Comparison of ENCODE assay signal across 1 cellular context in genomic region chr7:87926581-87927461, GRCh38.
A peak's percentile ranks its signal among the peaks of the same experiment; 100 is the strongest.
TF ChIP-seq lines count a peak whose summit lies in the region.

No MANE protein-coding gene starts in this region.

TF ChIP-seq in HepG2, 621 proteins besides CTCF, POLR2A, EP300 and RAD21:
- TF ChIP-seq NKX3-1 (CRISPR knock-in tag; IDR thresholded peaks at IDR 0.05): no peak
- 0 out of 2 replicates have a peak, but pooled peaks have one; percentile 16 for TF ChIP-seq ZBTB7B (CRISPR knock-in tag; IDR thresholded peaks at IDR 0.05)
- TF ChIP-seq RBM22 (optimal IDR thresholded peaks at IDR 0.05; ENCODE audit: low read length): no peak
- no peak for TF ChIP-seq ZSCAN21 (CRISPR knock-in tag; IDR thresholded peaks at IDR 0.05; ENCODE audit: borderline replicate concordance)
- no peak for TF ChIP-seq SIX4 (CRISPR knock-in tag; IDR thresholded peaks at IDR 0.05)
- TF ChIP-seq HNRNPK (IDR thresholded peaks at IDR 0.05; ENCODE audit: low read depth, low read length, poor library complexity, severe bottlenecking): no peak
- TF ChIP-seq GZF1 (CRISPR knock-in tag; IDR thresholded peaks at IDR 0.05): no peak
- TF ChIP-seq HNF4A (CRISPR knock-in tag; IDR thresholded peaks at IDR 0.05): peak; percentile 67
- no peak for TF ChIP-seq SP140L (CRISPR knock-in tag; IDR thresholded peaks at IDR 0.05; ENCODE audit: borderline replicate concordance)
- TF ChIP-seq ZNF264 (CRISPR knock-in tag; IDR thresholded peaks at IDR 0.05): no peak
- no peak for TF ChIP-seq TCF7 (IDR thresholded peaks at IDR 0.05; ENCODE audit: low read depth)
- no peak for TF ChIP-seq ZNF850 (CRISPR knock-in tag; conservative IDR thresholded peaks at IDR 0.05)
- TF ChIP-seq RXRB (CRISPR knock-in tag; IDR thresholded peaks at IDR 0.05; ENCODE audit: borderline replicate concordance): no peak
- no peak for TF ChIP-seq ZNF773 (CRISPR knock-in tag; IDR thresholded peaks at IDR 0.05; ENCODE audit: borderline replicate concordance)
- TF ChIP-seq IKZF4 (CRISPR knock-in tag; IDR thresholded peaks at IDR 0.05; ENCODE audit: borderline replicate concordance, low read depth, not compliant biosample characterization): no peak
- TF ChIP-seq GATA4 (IDR thresholded peaks at IDR 0.05; ENCODE audit: borderline replicate concordance, low read depth): no peak
- TF ChIP-seq TRAFD1 (CRISPR knock-in tag; IDR thresholded peaks at IDR 0.05; ENCODE audit: borderline replicate concordance): no peak
- TF ChIP-seq GABPB1 (CRISPR knock-in tag; IDR thresholded peaks at IDR 0.05): no peak
- no peak for TF ChIP-seq ATF1 (CRISPR knock-in tag; IDR thresholded peaks at IDR 0.05)
- no peak for TF ChIP-seq ZNF205 (CRISPR knock-in tag; IDR thresholded peaks at IDR 0.05)
- TF ChIP-seq ONECUT2 (CRISPR knock-in tag; IDR thresholded peaks at IDR 0.05): no peak
- TF ChIP-seq, protein P1, sequence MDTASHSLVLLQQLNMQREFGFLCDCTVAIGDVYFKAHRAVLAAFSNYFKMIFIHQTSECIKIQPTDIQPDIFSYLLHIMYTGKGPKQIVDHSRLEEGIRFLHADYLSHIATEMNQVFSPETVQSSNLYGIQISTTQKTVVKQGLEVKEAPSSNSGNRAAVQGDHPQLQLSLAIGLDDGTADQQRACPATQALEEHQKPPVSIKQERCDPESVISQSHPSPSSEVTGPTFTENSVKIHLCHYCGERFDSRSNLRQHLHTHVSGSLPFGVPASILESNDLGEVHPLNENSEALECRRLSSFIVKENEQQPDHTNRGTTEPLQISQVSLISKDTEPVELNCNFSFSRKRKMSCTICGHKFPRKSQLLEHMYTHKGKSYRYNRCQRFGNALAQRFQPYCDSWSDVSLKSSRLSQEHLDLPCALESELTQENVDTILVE (CRISPR knock-in tag; IDR thresholded peaks at IDR 0.05): no peak
- TF ChIP-seq FOXC1 (CRISPR knock-in tag; IDR thresholded peaks at IDR 0.05; ENCODE audit: borderline replicate concordance): peak; percentile 23; the same call in 1 of the 2 replicates
- no peak for TF ChIP-seq ZBTB42 (CRISPR knock-in tag; IDR thresholded peaks at IDR 0.05)
- no peak for TF ChIP-seq KDM3A (CRISPR knock-in tag; IDR thresholded peaks at IDR 0.05; ENCODE audit: low read depth)
- no peak for TF ChIP-seq SP2 (CRISPR knock-in tag; IDR thresholded peaks at IDR 0.05)
- TF ChIP-seq, protein P2, sequence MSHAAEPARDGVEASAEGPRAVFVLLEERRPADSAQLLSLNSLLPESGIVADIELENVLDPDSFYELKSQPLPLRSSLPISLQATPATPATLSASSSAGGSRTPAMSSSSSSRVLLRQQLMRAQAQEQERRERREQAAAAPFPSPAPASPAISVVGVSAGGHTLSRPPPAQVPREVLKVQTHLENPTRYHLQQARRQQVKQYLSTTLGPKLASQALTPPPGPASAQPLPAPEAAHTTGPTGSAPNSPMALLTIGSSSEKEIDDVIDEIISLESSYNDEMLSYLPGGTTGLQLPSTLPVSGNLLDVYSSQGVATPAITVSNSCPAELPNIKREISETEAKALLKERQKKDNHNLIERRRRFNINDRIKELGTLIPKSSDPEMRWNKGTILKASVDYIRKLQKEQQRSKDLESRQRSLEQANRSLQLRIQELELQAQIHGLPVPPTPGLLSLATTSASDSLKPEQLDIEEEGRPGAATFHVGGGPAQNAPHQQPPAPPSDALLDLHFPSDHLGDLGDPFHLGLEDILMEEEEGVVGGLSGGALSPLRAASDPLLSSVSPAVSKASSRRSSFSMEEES (CRISPR knock-in tag; IDR thresholded peaks at IDR 0.05): no peak
- no peak for TF ChIP-seq ASH2L (IDR thresholded peaks at IDR 0.05; ENCODE audit: insufficient read length, low read depth, low read length)
- TF ChIP-seq, protein P3, sequence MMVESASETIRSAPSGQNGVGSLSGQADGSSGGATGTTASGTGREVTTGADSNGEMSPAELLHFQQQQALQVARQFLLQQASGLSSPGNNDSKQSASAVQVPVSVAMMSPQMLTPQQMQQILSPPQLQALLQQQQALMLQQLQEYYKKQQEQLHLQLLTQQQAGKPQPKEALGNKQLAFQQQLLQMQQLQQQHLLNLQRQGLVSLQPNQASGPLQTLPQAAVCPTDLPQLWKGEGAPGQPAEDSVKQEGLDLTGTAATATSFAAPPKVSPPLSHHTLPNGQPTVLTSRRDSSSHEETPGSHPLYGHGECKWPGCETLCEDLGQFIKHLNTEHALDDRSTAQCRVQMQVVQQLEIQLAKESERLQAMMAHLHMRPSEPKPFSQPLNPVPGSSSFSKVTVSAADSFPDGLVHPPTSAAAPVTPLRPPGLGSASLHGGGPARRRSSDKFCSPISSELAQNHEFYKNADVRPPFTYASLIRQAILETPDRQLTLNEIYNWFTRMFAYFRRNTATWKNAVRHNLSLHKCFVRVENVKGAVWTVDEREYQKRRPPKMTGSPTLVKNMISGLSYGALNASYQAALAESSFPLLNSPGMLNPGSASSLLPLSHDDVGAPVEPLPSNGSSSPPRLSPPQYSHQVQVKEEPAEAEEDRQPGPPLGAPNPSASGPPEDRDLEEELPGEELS (CRISPR knock-in tag; IDR thresholded peaks at IDR 0.05): 0 out of 2 replicates have a peak, but pooled peaks have one; percentile 30
- TF ChIP-seq IRX3 (CRISPR knock-in tag; IDR thresholded peaks at IDR 0.05; ENCODE audit: borderline replicate concordance, low read depth): no peak
- peak; percentile 42; the same call in 1 of the 2 replicates for TF ChIP-seq ZNF891 (CRISPR knock-in tag; IDR thresholded peaks at IDR 0.05)
- no peak for TF ChIP-seq ZNF468 (CRISPR knock-in tag; IDR thresholded peaks at IDR 0.05)
- TF ChIP-seq ZNF776 (CRISPR knock-in tag; IDR thresholded peaks at IDR 0.05): no peak
- no peak for TF ChIP-seq SOX13 (IDR thresholded peaks at IDR 0.05)
- no peak for TF ChIP-seq SOX13 (CRISPR knock-in tag; conservative IDR thresholded peaks at IDR 0.05 in 1 of 2, IDR thresholded peaks at IDR 0.05 in 1 of 2)
- no peak for TF ChIP-seq NAIF1 (CRISPR knock-in tag; IDR thresholded peaks at IDR 0.05; ENCODE audit: borderline replicate concordance)
- peak; percentile 76 for TF ChIP-seq ZNF501 (CRISPR knock-in tag; IDR thresholded peaks at IDR 0.05)
- peak; percentile 65 for TF ChIP-seq ZMYM4 (CRISPR knock-in tag; IDR thresholded peaks at IDR 0.05)
- no peak for TF ChIP-seq NR2F6 (IDR thresholded peaks at IDR 0.05)
- TF ChIP-seq NR2F6 (CRISPR knock-in tag; IDR thresholded peaks at IDR 0.05): 0 out of 2 replicates have a peak, but pooled peaks have one; percentile 25
- TF ChIP-seq ZNF777 (CRISPR knock-in tag; IDR thresholded peaks at IDR 0.05): 0 out of 2 replicates have a peak, but pooled peaks have one; percentile 24
- TF ChIP-seq NFE2L2 (IDR thresholded peaks at IDR 0.05; ENCODE audit: low read length): 0 out of 2 replicates have a peak, but pooled peaks have one; percentile 17
- no peak for TF ChIP-seq SSRP1 (CRISPR knock-in tag; IDR thresholded peaks at IDR 0.05)
- TF ChIP-seq ZFP36 (IDR thresholded peaks at IDR 0.05; ENCODE audit: borderline replicate concordance, low read depth, low read length, partially characterized antibody): no peak
- no peak for TF ChIP-seq ZBTB38 (CRISPR knock-in tag; IDR thresholded peaks at IDR 0.05)
- TF ChIP-seq ZNF562 (CRISPR knock-in tag; IDR thresholded peaks at IDR 0.05; ENCODE audit: borderline replicate concordance): no peak
- TF ChIP-seq EHMT2 (IDR thresholded peaks at IDR 0.05; ENCODE audit: borderline replicate concordance, low read depth, low read length): no peak
- no peak for TF ChIP-seq ZNF460 (CRISPR knock-in tag; IDR thresholded peaks at IDR 0.05; ENCODE audit: borderline replicate concordance)
- no peak for TF ChIP-seq CHCHD3 (CRISPR knock-in tag; IDR thresholded peaks at IDR 0.05)
- no peak for TF ChIP-seq ERF (CRISPR knock-in tag; IDR thresholded peaks at IDR 0.05)
- no peak for TF ChIP-seq PAWR (CRISPR knock-in tag; IDR thresholded peaks at IDR 0.05; ENCODE audit: borderline replicate concordance)
- TF ChIP-seq PHF21A (CRISPR knock-in tag; IDR thresholded peaks at IDR 0.05): 0 out of 2 replicates have a peak, but pooled peaks have one; percentile 43
- TF ChIP-seq HDAC1 (CRISPR knock-in tag; IDR thresholded peaks at IDR 0.05): peak; percentile 52
- TF ChIP-seq PHB2 (IDR thresholded peaks at IDR 0.05; ENCODE audit: partially characterized antibody): no peak
- 0 out of 2 replicates have a peak, but pooled peaks have one; percentile 14 for TF ChIP-seq HNF4G (IDR thresholded peaks at IDR 0.05; ENCODE audit: borderline replicate concordance, low read depth, low read length)
- peak; percentile 43; the same call in 1 of the 2 replicates for TF ChIP-seq HNF4G (CRISPR knock-in tag; IDR thresholded peaks at IDR 0.05; ENCODE audit: borderline replicate concordance, low read depth)
- peak; percentile 39 for TF ChIP-seq STAG1 (CRISPR knock-in tag; IDR thresholded peaks at IDR 0.05)
- TF ChIP-seq, protein P4, sequence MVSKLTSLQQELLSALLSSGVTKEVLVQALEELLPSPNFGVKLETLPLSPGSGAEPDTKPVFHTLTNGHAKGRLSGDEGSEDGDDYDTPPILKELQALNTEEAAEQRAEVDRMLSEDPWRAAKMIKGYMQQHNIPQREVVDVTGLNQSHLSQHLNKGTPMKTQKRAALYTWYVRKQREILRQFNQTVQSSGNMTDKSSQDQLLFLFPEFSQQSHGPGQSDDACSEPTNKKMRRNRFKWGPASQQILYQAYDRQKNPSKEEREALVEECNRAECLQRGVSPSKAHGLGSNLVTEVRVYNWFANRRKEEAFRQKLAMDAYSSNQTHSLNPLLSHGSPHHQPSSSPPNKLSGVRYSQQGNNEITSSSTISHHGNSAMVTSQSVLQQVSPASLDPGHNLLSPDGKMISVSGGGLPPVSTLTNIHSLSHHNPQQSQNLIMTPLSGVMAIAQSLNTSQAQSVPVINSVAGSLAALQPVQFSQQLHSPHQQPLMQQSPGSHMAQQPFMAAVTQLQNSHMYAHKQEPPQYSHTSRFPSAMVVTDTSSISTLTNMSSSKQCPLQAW (CRISPR knock-in tag; IDR thresholded peaks at IDR 0.05): 0 out of 2 replicates have a peak, but pooled peaks have one; percentile 28
- no peak for TF ChIP-seq PPARG (CRISPR knock-in tag; conservative IDR thresholded peaks at IDR 0.05)
- no peak for TF ChIP-seq ZC3H13 (CRISPR knock-in tag; IDR thresholded peaks at IDR 0.05)
- TF ChIP-seq ZNF234 (CRISPR knock-in tag; conservative IDR thresholded peaks at IDR 0.05): no peak
